In genomic region chr9:132114102-132114707, GRCh38 we compare ENCODE assay signal across 1 cellular context.
A peak's percentile ranks its signal among the peaks of the same experiment; 100 is the strongest.
TF ChIP-seq lines count a peak whose summit lies in the region.

No MANE protein-coding gene starts in this region.

TF ChIP-seq in HepG2, 621 proteins besides CTCF, POLR2A, EP300 and RAD21 (continued from another document and continues in another):
- peak; percentile 98 for TF ChIP-seq KLF15 (CRISPR knock-in tag; IDR thresholded peaks at IDR 0.05; ENCODE audit: borderline replicate concordance)
- TF ChIP-seq NFE2L1 (CRISPR knock-in tag; IDR thresholded peaks at IDR 0.05; ENCODE audit: borderline replicate concordance) = 0 out of 2 replicates have a peak, but pooled peaks have one; percentile 47
- TF ChIP-seq, protein P1, sequence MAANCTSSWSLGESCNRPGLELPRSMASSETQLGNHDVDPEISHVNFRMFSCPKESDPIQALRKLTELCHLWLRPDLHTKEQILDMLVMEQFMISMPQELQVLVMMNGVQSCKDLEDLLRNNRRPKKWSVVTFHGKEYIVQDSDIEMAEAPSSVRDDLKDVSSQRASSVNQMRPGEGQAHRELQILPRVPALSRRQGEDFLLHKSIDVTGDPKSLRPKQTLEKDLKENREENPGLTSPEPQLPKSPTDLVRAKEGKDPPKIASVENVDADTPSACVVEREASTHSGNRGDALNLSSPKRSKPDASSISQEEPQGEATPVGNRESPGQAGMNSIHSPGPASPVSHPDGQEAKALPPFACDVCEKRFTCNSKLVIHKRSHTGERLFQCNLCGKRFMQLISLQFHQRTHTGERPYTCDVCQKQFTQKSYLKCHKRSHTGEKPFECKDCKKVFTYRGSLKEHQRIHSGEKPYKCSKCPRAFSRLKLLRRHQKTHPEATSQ (CRISPR knock-in tag; IDR thresholded peaks at IDR 0.05; ENCODE audit: borderline replicate concordance) = no peak
- no peak; the same call in 1 of the 2 replicates for TF ChIP-seq GRHL1 (CRISPR knock-in tag; conservative IDR thresholded peaks at IDR 0.05)
- peak; percentile 86 for TF ChIP-seq KAT8 (CRISPR knock-in tag; IDR thresholded peaks at IDR 0.05)
- peak; percentile 95; the same call in 1 of the 2 replicates for TF ChIP-seq FOXK1 (CRISPR knock-in tag; IDR thresholded peaks at IDR 0.05; ENCODE audit: borderline replicate concordance, low read depth)
- TF ChIP-seq, protein P2, sequence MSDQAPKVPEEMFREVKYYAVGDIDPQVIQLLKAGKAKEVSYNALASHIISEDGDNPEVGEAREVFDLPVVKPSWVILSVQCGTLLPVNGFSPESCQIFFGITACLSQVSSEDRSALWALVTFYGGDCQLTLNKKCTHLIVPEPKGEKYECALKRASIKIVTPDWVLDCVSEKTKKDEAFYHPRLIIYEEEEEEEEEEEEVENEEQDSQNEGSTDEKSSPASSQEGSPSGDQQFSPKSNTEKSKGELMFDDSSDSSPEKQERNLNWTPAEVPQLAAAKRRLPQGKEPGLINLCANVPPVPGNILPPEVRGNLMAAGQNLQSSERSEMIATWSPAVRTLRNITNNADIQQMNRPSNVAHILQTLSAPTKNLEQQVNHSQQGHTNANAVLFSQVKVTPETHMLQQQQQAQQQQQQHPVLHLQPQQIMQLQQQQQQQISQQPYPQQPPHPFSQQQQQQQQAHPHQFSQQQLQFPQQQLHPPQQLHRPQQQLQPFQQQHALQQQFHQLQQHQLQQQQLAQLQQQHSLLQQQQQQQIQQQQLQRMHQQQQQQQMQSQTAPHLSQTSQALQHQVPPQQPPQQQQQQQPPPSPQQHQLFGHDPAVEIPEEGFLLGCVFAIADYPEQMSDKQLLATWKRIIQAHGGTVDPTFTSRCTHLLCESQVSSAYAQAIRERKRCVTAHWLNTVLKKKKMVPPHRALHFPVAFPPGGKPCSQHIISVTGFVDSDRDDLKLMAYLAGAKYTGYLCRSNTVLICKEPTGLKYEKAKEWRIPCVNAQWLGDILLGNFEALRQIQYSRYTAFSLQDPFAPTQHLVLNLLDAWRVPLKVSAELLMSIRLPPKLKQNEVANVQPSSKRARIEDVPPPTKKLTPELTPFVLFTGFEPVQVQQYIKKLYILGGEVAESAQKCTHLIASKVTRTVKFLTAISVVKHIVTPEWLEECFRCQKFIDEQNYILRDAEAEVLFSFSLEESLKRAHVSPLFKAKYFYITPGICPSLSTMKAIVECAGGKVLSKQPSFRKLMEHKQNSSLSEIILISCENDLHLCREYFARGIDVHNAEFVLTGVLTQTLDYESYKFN (CRISPR knock-in tag; conservative IDR thresholded peaks at IDR 0.05) = 0 out of 2 replicates have a peak, but pooled peaks have one; percentile 45
- TF ChIP-seq CHCHD3 (CRISPR knock-in tag; IDR thresholded peaks at IDR 0.05) = peak; percentile 96
- TF ChIP-seq, protein P3, sequence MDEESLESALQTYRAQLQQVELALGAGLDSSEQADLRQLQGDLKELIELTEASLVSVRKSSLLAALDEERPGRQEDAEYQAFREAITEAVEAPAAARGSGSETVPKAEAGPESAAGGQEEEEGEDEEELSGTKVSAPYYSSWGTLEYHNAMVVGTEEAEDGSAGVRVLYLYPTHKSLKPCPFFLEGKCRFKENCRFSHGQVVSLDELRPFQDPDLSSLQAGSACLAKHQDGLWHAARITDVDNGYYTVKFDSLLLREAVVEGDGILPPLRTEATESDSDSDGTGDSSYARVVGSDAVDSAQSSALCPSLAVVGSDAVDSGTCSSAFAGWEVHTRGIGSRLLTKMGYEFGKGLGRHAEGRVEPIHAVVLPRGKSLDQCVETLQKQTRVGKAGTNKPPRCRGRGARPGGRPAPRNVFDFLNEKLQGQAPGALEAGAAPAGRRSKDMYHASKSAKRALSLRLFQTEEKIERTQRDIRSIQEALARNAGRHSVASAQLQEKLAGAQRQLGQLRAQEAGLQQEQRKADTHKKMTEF (CRISPR knock-in tag; IDR thresholded peaks at IDR 0.05) = peak; percentile 80
- no peak for TF ChIP-seq SUZ12 (IDR thresholded peaks at IDR 0.05; ENCODE audit: low read depth, low read length)
- 0 out of 2 replicates have a peak, but pooled peaks have one; percentile 71 for TF ChIP-seq SMAD1 (CRISPR knock-in tag; IDR thresholded peaks at IDR 0.05; ENCODE audit: borderline replicate concordance, low read depth)
- peak; percentile 73; the same call in 1 of the 2 replicates for TF ChIP-seq ZNF598 (CRISPR knock-in tag; IDR thresholded peaks at IDR 0.05; ENCODE audit: borderline replicate concordance)
- TF ChIP-seq ZNF33B (CRISPR knock-in tag; IDR thresholded peaks at IDR 0.05) = 0 out of 2 replicates have a peak, but pooled peaks have one; percentile 69
- peak; percentile 94 for TF ChIP-seq FOXM1 (CRISPR knock-in tag; IDR thresholded peaks at IDR 0.05)
- peak; percentile 88 for TF ChIP-seq ZNF281 (CRISPR knock-in tag; IDR thresholded peaks at IDR 0.05; ENCODE audit: borderline replicate concordance)
- TF ChIP-seq, protein P4, sequence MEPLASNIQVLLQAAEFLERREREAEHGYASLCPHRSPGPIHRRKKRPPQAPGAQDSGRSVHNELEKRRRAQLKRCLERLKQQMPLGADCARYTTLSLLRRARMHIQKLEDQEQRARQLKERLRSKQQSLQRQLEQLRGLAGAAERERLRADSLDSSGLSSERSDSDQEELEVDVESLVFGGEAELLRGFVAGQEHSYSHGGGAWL (CRISPR knock-in tag; IDR thresholded peaks at IDR 0.05) = peak; percentile 99
- no peak for TF ChIP-seq HNRNPLL (IDR thresholded peaks at IDR 0.05; ENCODE audit: low read depth, low read length, poor library complexity, severe bottlenecking)
- TF ChIP-seq DRAP1 (CRISPR knock-in tag; IDR thresholded peaks at IDR 0.05) = peak; percentile 75
- TF ChIP-seq ZNF121 (CRISPR knock-in tag; IDR thresholded peaks at IDR 0.05) = no peak
- no peak for TF ChIP-seq MAFK (conservative IDR thresholded peaks at IDR 0.05 in 1 of 2, IDR thresholded peaks at IDR 0.05 in 1 of 2; ENCODE audit: low read length in 2 of 2)
- TF ChIP-seq, protein P5, sequence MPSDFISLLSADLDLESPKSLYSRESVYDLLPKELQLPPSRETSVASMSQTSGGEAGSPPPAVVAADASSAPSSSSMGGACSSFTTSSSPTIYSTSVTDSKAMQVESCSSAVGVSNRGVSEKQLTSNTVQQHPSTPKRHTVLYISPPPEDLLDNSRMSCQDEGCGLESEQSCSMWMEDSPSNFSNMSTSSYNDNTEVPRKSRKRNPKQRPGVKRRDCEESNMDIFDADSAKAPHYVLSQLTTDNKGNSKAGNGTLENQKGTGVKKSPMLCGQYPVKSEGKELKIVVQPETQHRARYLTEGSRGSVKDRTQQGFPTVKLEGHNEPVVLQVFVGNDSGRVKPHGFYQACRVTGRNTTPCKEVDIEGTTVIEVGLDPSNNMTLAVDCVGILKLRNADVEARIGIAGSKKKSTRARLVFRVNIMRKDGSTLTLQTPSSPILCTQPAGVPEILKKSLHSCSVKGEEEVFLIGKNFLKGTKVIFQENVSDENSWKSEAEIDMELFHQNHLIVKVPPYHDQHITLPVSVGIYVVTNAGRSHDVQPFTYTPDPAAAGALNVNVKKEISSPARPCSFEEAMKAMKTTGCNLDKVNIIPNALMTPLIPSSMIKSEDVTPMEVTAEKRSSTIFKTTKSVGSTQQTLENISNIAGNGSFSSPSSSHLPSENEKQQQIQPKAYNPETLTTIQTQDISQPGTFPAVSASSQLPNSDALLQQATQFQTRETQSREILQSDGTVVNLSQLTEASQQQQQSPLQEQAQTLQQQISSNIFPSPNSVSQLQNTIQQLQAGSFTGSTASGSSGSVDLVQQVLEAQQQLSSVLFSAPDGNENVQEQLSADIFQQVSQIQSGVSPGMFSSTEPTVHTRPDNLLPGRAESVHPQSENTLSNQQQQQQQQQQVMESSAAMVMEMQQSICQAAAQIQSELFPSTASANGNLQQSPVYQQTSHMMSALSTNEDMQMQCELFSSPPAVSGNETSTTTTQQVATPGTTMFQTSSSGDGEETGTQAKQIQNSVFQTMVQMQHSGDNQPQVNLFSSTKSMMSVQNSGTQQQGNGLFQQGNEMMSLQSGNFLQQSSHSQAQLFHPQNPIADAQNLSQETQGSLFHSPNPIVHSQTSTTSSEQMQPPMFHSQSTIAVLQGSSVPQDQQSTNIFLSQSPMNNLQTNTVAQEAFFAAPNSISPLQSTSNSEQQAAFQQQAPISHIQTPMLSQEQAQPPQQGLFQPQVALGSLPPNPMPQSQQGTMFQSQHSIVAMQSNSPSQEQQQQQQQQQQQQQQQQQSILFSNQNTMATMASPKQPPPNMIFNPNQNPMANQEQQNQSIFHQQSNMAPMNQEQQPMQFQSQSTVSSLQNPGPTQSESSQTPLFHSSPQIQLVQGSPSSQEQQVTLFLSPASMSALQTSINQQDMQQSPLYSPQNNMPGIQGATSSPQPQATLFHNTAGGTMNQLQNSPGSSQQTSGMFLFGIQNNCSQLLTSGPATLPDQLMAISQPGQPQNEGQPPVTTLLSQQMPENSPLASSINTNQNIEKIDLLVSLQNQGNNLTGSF (CRISPR knock-in tag; IDR thresholded peaks at IDR 0.05) = peak; percentile 98
- TF ChIP-seq ZNF556 (CRISPR knock-in tag; IDR thresholded peaks at IDR 0.05; ENCODE audit: borderline replicate concordance) = peak; percentile 64; the same call in 1 of the 2 replicates
- peak; percentile 95; the same call in 1 of the 2 replicates for TF ChIP-seq MXD4 (CRISPR knock-in tag; IDR thresholded peaks at IDR 0.05)
- TF ChIP-seq ZNF510 (CRISPR knock-in tag; IDR thresholded peaks at IDR 0.05; ENCODE audit: low read depth) = 0 out of 2 replicates have a peak, but pooled peaks have one; percentile 64
- TF ChIP-seq THAP11 (CRISPR knock-in tag; IDR thresholded peaks at IDR 0.05) = peak; percentile 82
- TF ChIP-seq SIN3B (IDR thresholded peaks at IDR 0.05; ENCODE audit: low read length) = no peak
- TF ChIP-seq DBP (CRISPR knock-in tag; IDR thresholded peaks at IDR 0.05; ENCODE audit: not compliant biosample characterization) = peak; percentile 97
- TF ChIP-seq ZSCAN20 (CRISPR knock-in tag; IDR thresholded peaks at IDR 0.05; ENCODE audit: borderline replicate concordance) = peak; percentile 98
- TF ChIP-seq FOXJ3 (CRISPR knock-in tag; IDR thresholded peaks at IDR 0.05; ENCODE audit: borderline replicate concordance) = no peak
- TF ChIP-seq ATM (IDR thresholded peaks at IDR 0.05; ENCODE audit: borderline replicate concordance) = no peak
- peak; percentile 95 for TF ChIP-seq ZNF274 (CRISPR knock-in tag; IDR thresholded peaks at IDR 0.05)
- TF ChIP-seq DNMT3B (CRISPR knock-in tag; conservative IDR thresholded peaks at IDR 0.05) = peak; percentile 99
- TF ChIP-seq ELF4 (CRISPR knock-in tag; IDR thresholded peaks at IDR 0.05; ENCODE audit: borderline replicate concordance) = 0 out of 2 replicates have a peak, but pooled peaks have one; percentile 37
- TF ChIP-seq FLYWCH1 (CRISPR knock-in tag; IDR thresholded peaks at IDR 0.05) = peak; percentile 57; the same call in 1 of the 2 replicates
- no peak for TF ChIP-seq ZUFSP (CRISPR knock-in tag; IDR thresholded peaks at IDR 0.05; ENCODE audit: borderline replicate concordance)
- no peak for TF ChIP-seq SP1 (IDR thresholded peaks at IDR 0.05)
- peak; percentile 56; the same call in 1 of the 2 replicates for TF ChIP-seq SP1 (CRISPR knock-in tag; IDR thresholded peaks at IDR 0.05)
- TF ChIP-seq, protein P6, sequence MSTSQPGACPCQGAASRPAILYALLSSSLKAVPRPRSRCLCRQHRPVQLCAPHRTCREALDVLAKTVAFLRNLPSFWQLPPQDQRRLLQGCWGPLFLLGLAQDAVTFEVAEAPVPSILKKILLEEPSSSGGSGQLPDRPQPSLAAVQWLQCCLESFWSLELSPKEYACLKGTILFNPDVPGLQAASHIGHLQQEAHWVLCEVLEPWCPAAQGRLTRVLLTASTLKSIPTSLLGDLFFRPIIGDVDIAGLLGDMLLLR (CRISPR knock-in tag; IDR thresholded peaks at IDR 0.05) = peak; percentile 91
